In the genomic region with DNA sequence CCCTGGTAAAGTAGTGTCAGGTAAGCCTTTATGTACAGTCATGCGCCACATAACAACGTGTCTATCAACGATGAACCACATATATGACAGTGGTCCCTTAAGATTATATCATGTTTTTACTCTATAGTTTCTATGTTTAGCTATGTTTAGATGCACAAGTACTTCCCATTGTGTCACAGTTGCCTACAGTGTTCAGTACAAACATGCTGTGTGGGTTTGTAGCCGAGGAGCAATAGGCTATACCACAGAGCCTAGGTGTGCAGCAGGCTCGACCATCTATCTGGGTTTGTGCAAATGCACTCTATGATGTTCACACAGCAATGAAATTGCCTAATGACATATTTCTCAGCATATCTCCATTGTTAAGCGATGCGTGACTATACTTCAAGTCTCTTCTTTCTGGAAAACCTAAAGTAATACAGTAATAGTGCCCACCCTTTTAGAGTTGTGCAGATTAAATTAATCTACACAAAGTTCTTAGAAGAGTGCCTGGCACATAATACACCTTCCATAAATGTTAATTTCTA, we compare ENCODE assay signal across 13 cellular contexts.
DNase-seq lines count a peak whose midpoint lies in the region; ATAC-seq, FAIRE-seq and TF ChIP-seq lines count a peak whose summit lies in the region.
"Had no signal": no experiment of that assay in that cellular context is flagged by ENCODE, and none has a peak within 500 bp of the region (broad histone marks: within the 10 kb centered on the region; RNA-seq: fewer than 3 reads in every experiment).

No MANE protein-coding gene starts in this region.

- TF ChIP-seq RAD21 in A549 (conservative IDR thresholded peaks at IDR 0.05 in 1 of 2, IDR thresholded peaks at IDR 0.05 in 1 of 2) (no peak), IMR-90 (IDR thresholded peaks at IDR 0.05; ENCODE audit: low read length) (no peak)

- H2BK5ac ChIP-seq in IMR-90 (ENCODE audit: low read depth, low read length, poor library complexity, severe bottlenecking): no peak overlapping the region

- dilution Hi-C loops in IMR-90 (cut with HindIII; ENCODE audit: low sequenced_read_pairs, unreplicated experiment): no loop called here

- H3K18ac ChIP-seq in IMR-90 (ENCODE audit: low read depth, low read length): peak overlapping the region; percentile 88

- H2AK5ac ChIP-seq in IMR-90 (ENCODE audit: low read depth, low read length): peak overlapping the region; percentile 86

- no peak overlapping the region for H2AK9ac ChIP-seq in IMR-90 (replicated peaks; ENCODE audit: low read depth, low read length, poor library complexity)

- no peaks in the 10 kb centered on the region for H3K27me3 ChIP-seq in IMR-90 (ENCODE audit: control insufficient read depth, insufficient read depth, low read length)
- H3K27me3 ChIP-seq in mucosa of rectum (ENCODE audit: control insufficient read depth in 2 of 2, insufficient read depth in 2 of 2, low read length in 2 of 2): no peaks in the 10 kb centered on the region
- H3K27me3 ChIP-seq: SJSA1 had no signal

- H3K9me3 ChIP-seq in A549 (0 out of 3 replicates have a peak, but pooled peaks cover 3% of the 10 kb centered on the region), IMR-90 (ENCODE audit: control insufficient read depth, insufficient read depth, low read length) (no peaks in the 10 kb centered on the region), mucosa of rectum (ENCODE audit: control insufficient read depth in 2 of 2, low read length in 2 of 2) (no peaks in the 10 kb centered on the region)
- H3K9me3 ChIP-seq: SJSA1 had no signal

- no peaks in the 10 kb centered on the region for H3K36me3 ChIP-seq in IMR-90 (ENCODE audit: control insufficient read depth, insufficient read depth, low read length)
- H3K36me3 ChIP-seq in mucosa of rectum (ENCODE audit: control insufficient read depth in 2 of 2, insufficient read depth in 2 of 2, low read length in 2 of 2): peaks cover 5 to 23% of the 10 kb centered on the region in 2 donors
- H3K36me3 ChIP-seq: SJSA1 had no signal

- POLR2A ChIA-PET in A549 (lab: Yijun Ruan, JAX) (no interaction called here), IMR-90 (lab: Charles Lee; ENCODE audit: unreplicated experiment) (no interaction called here)

- intact Hi-C loops in IMR-90 (cut with micrococcal nuclease): no loop called here

- peak overlapping the region; percentile 13 to 75; a peak in 2 of 4 replicates for H4K8ac ChIP-seq in IMR-90 (ENCODE audit: low read depth in 2 of 2, low read length in 2 of 2)

- ATAC-seq in A549: no peak
- ATAC-seq in IMR-90 (ENCODE audit: low read depth): no peak
- no peak for ATAC-seq in GM21619 (IDR thresholded peaks at IDR 0.05; ENCODE audit: unreplicated experiment)
- no peak for ATAC-seq in HG03175 (IDR thresholded peaks at IDR 0.05; ENCODE audit: unreplicated experiment)
- ATAC-seq: K562 had no signal

- H4K5ac ChIP-seq in IMR-90 (ENCODE audit: low read depth, low read length): peak overlapping the region; percentile 79; the same call in 1 of the 2 replicates

- peak overlapping the region; percentile 79; the same call in 1 of the 2 replicates for H2BK20ac ChIP-seq in IMR-90 (ENCODE audit: low read depth, low read length)

- H2BK120ac ChIP-seq in IMR-90 (ENCODE audit: low read depth, low read length): peak overlapping the region; percentile 97

- H2BK15ac ChIP-seq in IMR-90 (ENCODE audit: low read depth, low read length): peak overlapping the region; percentile 95; the same call in 2 of the 3 replicates

- CTCF ChIA-PET in A549 (lab: Yijun Ruan, JAX): interaction anchor here (0.6 to 1.6 kb wide), 2 partner anchors 13 to 800 kb away, joined by 3 to 6 read pairs; no protein-coding TSS in a partner anchor
- CTCF ChIA-PET in IMR-90 (lab: Yijun Ruan, JAX): interaction anchor here (1.6 kb wide), 1 partner anchor 335 kb away, joined by 7 read pairs; no protein-coding TSS in a partner anchor

- no peak overlapping the region for H3K56ac ChIP-seq in IMR-90 (ENCODE audit: extremely low read depth, insufficient read depth, low read length)

- in situ Hi-C loops in IMR-90 (cut with MboI; ENCODE audit: low sequenced_read_pairs): no loop called here

- peaks cover 44% of the 10 kb centered on the region for H3K4me1 ChIP-seq in A549
- peaks cover 34% of the 10 kb centered on the region for H3K4me1 ChIP-seq in IMR-90 (ENCODE audit: control insufficient read depth, insufficient read depth, low read length)
- H3K4me1 ChIP-seq in mucosa of rectum (ENCODE audit: control insufficient read depth in 2 of 2, insufficient read depth in 2 of 2, low read length in 2 of 2): peaks cover 0 to 3% of the 10 kb centered on the region in 2 donors

- H3K23ac ChIP-seq in IMR-90 (ENCODE audit: low read depth, low read length): 0 out of 2 replicates have a peak overlapping the region, but pooled peaks have one; percentile 19

- TF ChIP-seq EP300 in A549 (IDR thresholded peaks at IDR 0.05): no peak

- BruUV-seq in IMR-90 (replicated peaks; lab: Mats Ljungman, UMichigan): no TSS peak

- DNase-seq in A549 (ENCODE audit: low read depth in 1 of 2, low spot score in 1 of 2): no peak
- DNase-seq in GM12892 (ENCODE audit: insufficient read length): no peak
- no peak for DNase-seq in IMR-90
- no peak for DNase-seq in GM03348 (ENCODE audit: low spot score)
- no peak for DNase-seq in stimulated activated naive CD4-positive, alpha-beta T cell treated with Interleukin-2 at 50 U/mL for 16 hours (lab: John Stamatoyannopoulos, UW)
- DNase-seq: DMS79, NCI-H82 had no signal

- H3K9ac ChIP-seq in IMR-90 (ENCODE audit: low read depth, low read length) (no peak overlapping the region), mucosa of rectum (ENCODE audit: low read depth in 1 of 2, low read length in 2 of 2) (no peak overlapping the region)

- peak overlapping the region; percentile 64 for H4K91ac ChIP-seq in IMR-90 (ENCODE audit: insufficient read depth, low read depth, low read length)

- peak overlapping the region; percentile 76; the same call in 1 of the 2 replicates for H3K14ac ChIP-seq in IMR-90 (replicated peaks; ENCODE audit: low read depth, low read length)

- TF ChIP-seq POLR2A in A549 (IDR thresholded peaks at IDR 0.05; ENCODE audit: low read length) (no peak), GM12892 (IDR thresholded peaks at IDR 0.05; ENCODE audit: low read depth, low read length) (no peak), IMR-90 (IDR thresholded peaks at IDR 0.05; ENCODE audit: low read depth, low read length) (no peak)

- FAIRE-seq in A549 (lab: Jason Lieb, UNC): no peak
- peak; percentile 30 for FAIRE-seq in GM12892 (lab: Jason Lieb, UNC)
- FAIRE-seq: K562, TTC549 had no signal

- H3K4ac ChIP-seq in IMR-90 (ENCODE audit: low read depth, low read length): peak overlapping the region; percentile 79

- TF ChIP-seq CTCF in A549 (IDR thresholded peaks at IDR 0.05) (no peak), IMR-90 (conservative IDR thresholded peaks at IDR 0.05; ENCODE audit: low read depth, low read length) (no peak)

- peak overlapping the region; percentile 33 for H3K4me2 ChIP-seq in A549
- no peak overlapping the region for H3K4me2 ChIP-seq in IMR-90 (ENCODE audit: low read depth, low read length)

- H3K4me3 ChIP-seq in A549 (no peak overlapping the region), IMR-90 (ENCODE audit: insufficient read depth, low read depth, low read length) (no peak overlapping the region), mucosa of rectum (ENCODE audit: low read length in 2 of 2) (no peak overlapping the region)
- H3K4me3 ChIP-seq: K562, SJSA1 had no signal

- no peak overlapping the region for H2AFZ ChIP-seq in IMR-90 (replicated peaks; ENCODE audit: low read length, poor library complexity)

- H4K20me1 ChIP-seq in IMR-90 (ENCODE audit: insufficient read depth, low read length): no peaks in the 10 kb centered on the region

- peaks cover 0 to 14% of the 10 kb centered on the region in 2 experiments; a peak in 2 of 4 replicates for H3K79me1 ChIP-seq in IMR-90 (ENCODE audit: low read depth in 1 of 2, low read length in 2 of 2)

- peaks cover 30% of the 10 kb centered on the region for H3K9me1 ChIP-seq in IMR-90 (ENCODE audit: insufficient read depth, low read length)

- 90% methylated on average over 7 of the region's 7 CpGs for WGBS in A549 (ENCODE audit: missing lambda C conversion rate)
- 100% methylated on average over 2 of the region's 7 CpGs; no CpG with 5 or more reads in 1 of the 2 experiments for WGBS in IMR-90 (ENCODE audit: extremely low coverage in 2 of 2, insufficient read length in 1 of 2), 2 experiments

- H3K27ac ChIP-seq in A549 (no peak overlapping the region), IMR-90 (ENCODE audit: insufficient read depth, low read length) (no peak overlapping the region), mucosa of rectum (ENCODE audit: low read depth in 2 of 2, low read length in 2 of 2) (peak overlapping the region; percentile 8 to 64)
- H3K27ac ChIP-seq: SJSA1 had no signal

TF ChIP-seq in A549, 52 proteins besides CTCF, POLR2A, EP300 and RAD21 (continues in another document):
- TF ChIP-seq JUN (IDR thresholded peaks at IDR 0.05): no peak
- TF ChIP-seq NPAS2 (CRISPR knock-in tag; IDR thresholded peaks at IDR 0.05; ENCODE audit: borderline replicate concordance): no peak
- TF ChIP-seq MYC (IDR thresholded peaks at IDR 0.05; ENCODE audit: borderline replicate concordance, low read length): no peak
- TF ChIP-seq RNF2 (IDR thresholded peaks at IDR 0.05; ENCODE audit: borderline replicate concordance, low read depth): no peak
- TF ChIP-seq E2F6 (IDR thresholded peaks at IDR 0.05; ENCODE audit: borderline replicate concordance, low read depth): no peak
- TF ChIP-seq HOXB13 (CRISPR knock-in tag; IDR thresholded peaks at IDR 0.05; ENCODE audit: low read depth): no peak

TF ChIP-seq in IMR-90, 13 proteins besides CTCF, POLR2A, EP300 and RAD21:
- TF ChIP-seq BHLHE40 (IDR thresholded peaks at IDR 0.05; ENCODE audit: low read depth, low read length) (no peak), RCOR1 (IDR thresholded peaks at IDR 0.05; ENCODE audit: insufficient replicate concordance, low read length) (no peak), CHD1 (IDR thresholded peaks at IDR 0.05; ENCODE audit: low read depth, low read length) (no peak), NFE2L2 (IDR thresholded peaks at IDR 0.05; ENCODE audit: low read depth, low read length) (no peak), CEBPB (IDR thresholded peaks at IDR 0.05; ENCODE audit: low read depth, low read length) (no peak), MAFK (IDR thresholded peaks at IDR 0.05; ENCODE audit: low read depth, low read length) (no peak), RFX5 (IDR thresholded peaks at IDR 0.05; ENCODE audit: low read depth, low read length) (no peak), MAZ (IDR thresholded peaks at IDR 0.05; ENCODE audit: borderline replicate concordance, low read depth, low read length) (no peak), MXI1 (IDR thresholded peaks at IDR 0.05; ENCODE audit: borderline replicate concordance, low read depth, low read length) (no peak), FOS (IDR thresholded peaks at IDR 0.05; ENCODE audit: low read depth, low read length) (no peak)

Comparison
In these comparisons a context has a peak if more than half of its experiments do, and no peak if none do; other contexts are left out.
1. H3K27ac ChIP-seq: peak in mucosa of rectum (2 of 2); none in A549 (0 of 2) and IMR-90 (single experiment).